Comparison of ENCODE assay signal across 16 cellular contexts in the genomic region with DNA sequence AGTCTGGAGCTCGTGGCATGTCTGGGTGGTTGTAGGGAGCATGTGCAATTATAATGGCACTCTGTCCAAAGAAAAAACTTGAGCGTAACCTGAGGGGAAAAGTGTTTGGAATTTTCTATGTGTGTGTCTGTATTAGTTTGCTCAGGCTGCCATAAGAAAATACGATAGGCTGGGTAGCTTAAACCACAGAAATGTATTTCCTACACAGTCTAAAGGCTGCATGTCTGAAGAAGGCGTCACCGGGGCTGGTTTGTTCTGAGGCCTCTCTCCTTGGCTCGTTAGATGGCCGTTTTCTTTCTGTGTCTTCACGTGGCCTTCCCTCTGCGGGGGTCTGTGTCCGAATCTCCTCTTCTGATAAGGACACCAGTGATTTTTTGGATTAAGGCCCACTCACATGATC. TPM values are rescaled to one million over a fixed set of nuclear protein-coding genes. Genes with fewer than 3 reads are reported as not detected.
DNase-seq lines count a peak whose midpoint lies in the region; ATAC-seq and TF ChIP-seq lines count a peak whose summit lies in the region.
"Had no signal": no experiment of that assay in that cellular context is flagged by ENCODE, and none has a peak within 500 bp of the region (broad histone marks: within the 10 kb centered on the region; RNA-seq: fewer than 3 reads in every experiment).

No MANE protein-coding gene starts in this region.

- peaks cover 17% of the 10 kb centered on the region for H3K4me1 Mint-ChIP-seq in activated CD4-positive, alpha-beta T cell treated with anti-CD3 and anti-CD28 coated beads, Interleukin-2, amount 10 ng/mL, durations not matched to agents 7 days and 5 days
- H3K4me1 Mint-ChIP-seq in activated CD4-positive, alpha-beta memory T cell treated with anti-CD3 and anti-CD28 coated beads for 36 hours (ENCODE audit: low read depth): peaks cover 7% of the 10 kb centered on the region
- peaks cover 3% of the 10 kb centered on the region for H3K4me1 Mint-ChIP-seq in progenitor cell of endocrine pancreas (ENCODE audit: low read depth)

- POLR2A ChIA-PET in activated CD4-positive, alpha-beta T cell treated with anti-CD3 and anti-CD28 coated beads, Interleukin-2, amount 10 ng/mL, durations not matched to agents 7 days and 5 days (lab: Charles Lee): no interaction called here
- POLR2A ChIA-PET in activated CD4-positive, alpha-beta memory T cell treated with anti-CD3 and anti-CD28 coated beads for 36 hours (lab: Charles Lee): no interaction called here

- no peaks in the 10 kb centered on the region for H3K27me3 Mint-ChIP-seq in activated CD4-positive, alpha-beta T cell treated with anti-CD3 and anti-CD28 coated beads, Interleukin-2, amount 10 ng/mL, durations not matched to agents 7 days and 5 days
- H3K27me3 Mint-ChIP-seq in activated CD4-positive, alpha-beta memory T cell treated with anti-CD3 and anti-CD28 coated beads for 36 hours: no peaks in the 10 kb centered on the region
- H3K27me3 Mint-ChIP-seq in progenitor cell of endocrine pancreas: no peaks in the 10 kb centered on the region

- no peak for TF ChIP-seq POLR2A in esophagus muscularis mucosa (IDR thresholded peaks at IDR 0.05; ENCODE audit: low read depth)

- H3K36me3 ChIP-seq in esophagus muscularis mucosa (peaks cover 22 to 71% (median 43%) of the 10 kb centered on the region in 4 donors), aorta (ENCODE audit: control insufficient read depth in 1 of 2, insufficient read depth in 2 of 2, low read length in 1 of 2) (peaks cover 0 to 6% of the 10 kb centered on the region in 2 donors)

- H3K27me3 ChIP-seq in esophagus muscularis mucosa (no peaks in the 10 kb centered on the region), aorta (ENCODE audit: control insufficient read depth in 1 of 2, insufficient read depth in 2 of 2, low read length in 1 of 2) (no peaks in the 10 kb centered on the region)
- H3K27me3 ChIP-seq: SJCRH30, suprapubic skin had no signal

- H3K4me3 ChIP-seq in esophagus muscularis mucosa (no peak overlapping the region), aorta (ENCODE audit: low read length in 2 of 2) (no peak overlapping the region)
- H3K4me3 ChIP-seq: SJCRH30, suprapubic skin had no signal

- CTCF ChIA-PET in activated CD4-positive, alpha-beta T cell treated with anti-CD3 and anti-CD28 coated beads, Interleukin-2, amount 10 ng/mL, durations not matched to agents 7 days and 5 days (lab: Charles Lee): interaction anchor here (1.3 to 1.9 kb wide), 3 partner anchors 8 to 46 kb away, joined by 5 to 6 read pairs (median 5); no protein-coding TSS in a partner anchor
- CTCF ChIA-PET in activated CD4-positive, alpha-beta memory T cell treated with anti-CD3 and anti-CD28 coated beads for 36 hours (lab: Charles Lee): no interaction called here

- H3K27ac Mint-ChIP-seq in activated CD4-positive, alpha-beta T cell treated with anti-CD3 and anti-CD28 coated beads, Interleukin-2, amount 10 ng/mL, durations not matched to agents 7 days and 5 days: peak overlapping the region; percentile 69
- H3K27ac Mint-ChIP-seq in activated CD4-positive, alpha-beta memory T cell treated with anti-CD3 and anti-CD28 coated beads for 36 hours: peak overlapping the region; percentile 9
- H3K27ac Mint-ChIP-seq in progenitor cell of endocrine pancreas: peak overlapping the region; percentile 92

- H3K9me3 ChIP-seq in esophagus muscularis mucosa (no peaks in the 10 kb centered on the region), aorta (ENCODE audit: control insufficient read depth, low read length) (no peaks in the 10 kb centered on the region)
- H3K9me3 ChIP-seq: SJCRH30, suprapubic skin had no signal

- no peak for DNase-seq in activated CD4-positive, alpha-beta T cell treated with anti-CD3 and anti-CD28 coated beads, Interleukin-2, amount 10 ng/mL, durations not matched to agents 7 days and 5 days
- DNase-seq in activated CD4-positive, alpha-beta T cell treated with anti-CD3 and anti-CD28 coated beads for 4 hours: no peak
- no peak for DNase-seq in activated CD4-positive, alpha-beta memory T cell treated with anti-CD3 and anti-CD28 coated beads for 36 hours
- DNase-seq in esophagus muscularis mucosa (ENCODE audit: extremely low spot score): peak; percentile 57
- DNase-seq in progenitor cell of endocrine pancreas (ENCODE audit: low spot score, unreplicated experiment): no peak
- no peak for DNase-seq in sciatic nerve (ENCODE audit: low spot score)
- no peak for DNase-seq in aorta
- no peak for DNase-seq in NCI-H446 treated with DMSO at 0.1 percent for 48 hours (lab: John Stamatoyannopoulos, UW)
- DNase-seq: activated naive CD4-positive, alpha-beta T cell treated with Interleukin-2 at 50 U/mL for 16 hours; H9; kidney; NCI-H1092 treated with DMSO at 0.1 percent for 48 hours; NCI-H2171 had no signal

- H3K36me3 Mint-ChIP-seq in activated CD4-positive, alpha-beta T cell treated with anti-CD3 and anti-CD28 coated beads, Interleukin-2, amount 10 ng/mL, durations not matched to agents 7 days and 5 days (ENCODE audit: low read depth): peaks cover 59% of the 10 kb centered on the region
- H3K36me3 Mint-ChIP-seq in activated CD4-positive, alpha-beta memory T cell treated with anti-CD3 and anti-CD28 coated beads for 36 hours: peaks cover 38% of the 10 kb centered on the region
- H3K36me3 Mint-ChIP-seq in progenitor cell of endocrine pancreas (ENCODE audit: insufficient read depth): peaks cover 21% of the 10 kb centered on the region

- TF ChIP-seq CTCF in esophagus muscularis mucosa (IDR thresholded peaks at IDR 0.05) (no peak), progenitor cell of endocrine pancreas (IDR thresholded peaks at IDR 0.05; ENCODE audit: unreplicated experiment) (no peak)

- H3K27ac ChIP-seq in esophagus muscularis mucosa (replicated peaks in 1 of 4): peak overlapping the region in 1 of 4 donors; percentile 26
- H3K27ac ChIP-seq in aorta (ENCODE audit: low read depth in 1 of 2, low read length in 2 of 2): no peak overlapping the region
- H3K27ac ChIP-seq: SJCRH30, suprapubic skin had no signal

- H3K4me1 ChIP-seq in esophagus muscularis mucosa (peaks cover 17 to 20% (median 18%) of the 10 kb centered on the region in 4 donors), aorta (ENCODE audit: control insufficient read depth in 1 of 2, insufficient read depth in 2 of 2, low read length in 2 of 2) (no peaks in the 10 kb centered on the region)

- ATAC-seq in sciatic nerve (no peak), aorta (ENCODE audit: low FRiP score) (no peak)

- no peak overlapping the region for H3K4me3 Mint-ChIP-seq in activated CD4-positive, alpha-beta T cell treated with anti-CD3 and anti-CD28 coated beads, Interleukin-2, amount 10 ng/mL, durations not matched to agents 7 days and 5 days
- H3K4me3 Mint-ChIP-seq in activated CD4-positive, alpha-beta memory T cell treated with anti-CD3 and anti-CD28 coated beads for 36 hours: no peak overlapping the region
- H3K4me3 Mint-ChIP-seq in progenitor cell of endocrine pancreas (ENCODE audit: low read depth): no peak overlapping the region
- H3K4me3 Mint-ChIP-seq: CD8-positive, alpha-beta memory T cell; H9 had no signal

- WGBS in esophagus muscularis mucosa: 94% methylated on average over 10 of the region's 10 CpGs
- WGBS in aorta, 2 donors: 92 to 96% methylated on average over 10 of the region's 10 CpGs

- intact Hi-C loops in activated CD4-positive, alpha-beta memory T cell treated with anti-CD3 and anti-CD28 coated beads for 36 hours (cut with micrococcal nuclease): no loop called here
- intact Hi-C loops in esophagus muscularis mucosa (cut with DNase I): loop anchor here (5.0 kb wide), 2 partner anchors 46 to 61 kb away; a partner anchor contains a TSS
- intact Hi-C loops in sciatic nerve (cut with DNase I): no loop called here
- intact Hi-C loops in aorta (cut with DNase I): no loop called here

- no peak for TF ChIP-seq EP300 in esophagus muscularis mucosa (IDR thresholded peaks at IDR 0.05)

- no peaks in the 10 kb centered on the region for H3K9me3 Mint-ChIP-seq in activated CD4-positive, alpha-beta T cell treated with anti-CD3 and anti-CD28 coated beads, Interleukin-2, amount 10 ng/mL, durations not matched to agents 7 days and 5 days
- no peaks in the 10 kb centered on the region for H3K9me3 Mint-ChIP-seq in activated CD4-positive, alpha-beta memory T cell treated with anti-CD3 and anti-CD28 coated beads for 36 hours
- no peaks in the 10 kb centered on the region for H3K9me3 Mint-ChIP-seq in progenitor cell of endocrine pancreas (ENCODE audit: low read depth)
- H3K9me3 Mint-ChIP-seq: CD8-positive, alpha-beta memory T cell; H9 had no signal

RNA-seq across cellular contexts. Expression of a gene that starts 59.0 kb away (rescaled TPM):
- total RNA-seq in activated CD4-positive, alpha-beta T cell treated with anti-CD3 and anti-CD28 coated beads, Interleukin-2, amount 10 ng/mL, durations not matched to agents 7 days and 5 days: 10 to 100 TPM; 62.8 to 65.0 TPM
- 10 to 100 TPM; 73.5 to 75.5 TPM for total RNA-seq in activated CD4-positive, alpha-beta memory T cell treated with anti-CD3 and anti-CD28 coated beads for 36 hours
- total RNA-seq in esophagus muscularis mucosa (10 to 100 TPM; 43.6 to 75.3 (median 58.4) TPM), progenitor cell of endocrine pancreas (144 and 147 TPM in 2 replicates), sciatic nerve (71.7 TPM), aorta (10 to 100 TPM; 76.8 to 82.0 TPM)
- 10 to 100 TPM in 1 of 2 donors, 1 to 10 TPM in 1; 5.8 to 32.4 TPM for polyA plus RNA-seq in aorta

Comparison
In these comparisons a context has a peak if more than half of its experiments do, and no peak if none do; other contexts are left out.
1. H3K27ac Mint-ChIP-seq: peak in every context shown above with its lines; median percentile 92 in progenitor cell of endocrine pancreas; 69 in activated CD4-positive, alpha-beta T cell treated with anti-CD3 and anti-CD28 coated beads, Interleukin-2, amount 10 ng/mL, durations not matched to agents 7 days and 5 days; 9 in activated CD4-positive, alpha-beta memory T cell treated with anti-CD3 and anti-CD28 coated beads for 36 hours.